1 cellular context compared by ENCODE assay signal in the genomic region with DNA sequence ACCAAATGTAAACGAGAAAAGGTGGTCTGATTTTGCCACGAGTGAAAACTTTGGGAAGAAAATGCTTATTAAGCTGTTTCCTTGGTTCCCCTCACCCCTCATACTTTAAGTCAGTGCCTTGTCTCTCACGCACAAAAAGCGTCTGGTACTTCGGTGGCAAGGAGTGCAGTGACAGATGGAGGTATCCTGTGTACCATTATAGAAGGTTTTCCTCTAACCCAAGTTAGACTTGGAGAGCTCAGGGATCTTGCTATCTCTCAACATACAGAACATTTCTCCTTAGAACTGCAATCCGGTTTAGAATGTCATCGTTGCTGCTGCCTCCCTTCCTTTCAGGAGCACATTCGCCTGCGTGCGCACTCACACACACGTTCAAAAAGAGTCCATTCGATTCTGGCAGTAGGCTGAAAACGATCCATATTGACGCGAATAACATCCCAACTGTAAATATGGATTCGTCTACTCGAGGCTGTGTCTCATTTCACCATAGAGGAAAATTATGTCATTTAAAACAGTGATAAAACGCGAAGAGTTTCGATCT.
A peak's percentile ranks its signal among the peaks of the same experiment; 100 is the strongest.
TF ChIP-seq lines count a peak whose summit lies in the region.

No MANE protein-coding gene starts in this region.

TF ChIP-seq in HepG2, 621 proteins besides CTCF, POLR2A, EP300 and RAD21 (continued from another document and continues in another):
- TF ChIP-seq, protein P1, sequence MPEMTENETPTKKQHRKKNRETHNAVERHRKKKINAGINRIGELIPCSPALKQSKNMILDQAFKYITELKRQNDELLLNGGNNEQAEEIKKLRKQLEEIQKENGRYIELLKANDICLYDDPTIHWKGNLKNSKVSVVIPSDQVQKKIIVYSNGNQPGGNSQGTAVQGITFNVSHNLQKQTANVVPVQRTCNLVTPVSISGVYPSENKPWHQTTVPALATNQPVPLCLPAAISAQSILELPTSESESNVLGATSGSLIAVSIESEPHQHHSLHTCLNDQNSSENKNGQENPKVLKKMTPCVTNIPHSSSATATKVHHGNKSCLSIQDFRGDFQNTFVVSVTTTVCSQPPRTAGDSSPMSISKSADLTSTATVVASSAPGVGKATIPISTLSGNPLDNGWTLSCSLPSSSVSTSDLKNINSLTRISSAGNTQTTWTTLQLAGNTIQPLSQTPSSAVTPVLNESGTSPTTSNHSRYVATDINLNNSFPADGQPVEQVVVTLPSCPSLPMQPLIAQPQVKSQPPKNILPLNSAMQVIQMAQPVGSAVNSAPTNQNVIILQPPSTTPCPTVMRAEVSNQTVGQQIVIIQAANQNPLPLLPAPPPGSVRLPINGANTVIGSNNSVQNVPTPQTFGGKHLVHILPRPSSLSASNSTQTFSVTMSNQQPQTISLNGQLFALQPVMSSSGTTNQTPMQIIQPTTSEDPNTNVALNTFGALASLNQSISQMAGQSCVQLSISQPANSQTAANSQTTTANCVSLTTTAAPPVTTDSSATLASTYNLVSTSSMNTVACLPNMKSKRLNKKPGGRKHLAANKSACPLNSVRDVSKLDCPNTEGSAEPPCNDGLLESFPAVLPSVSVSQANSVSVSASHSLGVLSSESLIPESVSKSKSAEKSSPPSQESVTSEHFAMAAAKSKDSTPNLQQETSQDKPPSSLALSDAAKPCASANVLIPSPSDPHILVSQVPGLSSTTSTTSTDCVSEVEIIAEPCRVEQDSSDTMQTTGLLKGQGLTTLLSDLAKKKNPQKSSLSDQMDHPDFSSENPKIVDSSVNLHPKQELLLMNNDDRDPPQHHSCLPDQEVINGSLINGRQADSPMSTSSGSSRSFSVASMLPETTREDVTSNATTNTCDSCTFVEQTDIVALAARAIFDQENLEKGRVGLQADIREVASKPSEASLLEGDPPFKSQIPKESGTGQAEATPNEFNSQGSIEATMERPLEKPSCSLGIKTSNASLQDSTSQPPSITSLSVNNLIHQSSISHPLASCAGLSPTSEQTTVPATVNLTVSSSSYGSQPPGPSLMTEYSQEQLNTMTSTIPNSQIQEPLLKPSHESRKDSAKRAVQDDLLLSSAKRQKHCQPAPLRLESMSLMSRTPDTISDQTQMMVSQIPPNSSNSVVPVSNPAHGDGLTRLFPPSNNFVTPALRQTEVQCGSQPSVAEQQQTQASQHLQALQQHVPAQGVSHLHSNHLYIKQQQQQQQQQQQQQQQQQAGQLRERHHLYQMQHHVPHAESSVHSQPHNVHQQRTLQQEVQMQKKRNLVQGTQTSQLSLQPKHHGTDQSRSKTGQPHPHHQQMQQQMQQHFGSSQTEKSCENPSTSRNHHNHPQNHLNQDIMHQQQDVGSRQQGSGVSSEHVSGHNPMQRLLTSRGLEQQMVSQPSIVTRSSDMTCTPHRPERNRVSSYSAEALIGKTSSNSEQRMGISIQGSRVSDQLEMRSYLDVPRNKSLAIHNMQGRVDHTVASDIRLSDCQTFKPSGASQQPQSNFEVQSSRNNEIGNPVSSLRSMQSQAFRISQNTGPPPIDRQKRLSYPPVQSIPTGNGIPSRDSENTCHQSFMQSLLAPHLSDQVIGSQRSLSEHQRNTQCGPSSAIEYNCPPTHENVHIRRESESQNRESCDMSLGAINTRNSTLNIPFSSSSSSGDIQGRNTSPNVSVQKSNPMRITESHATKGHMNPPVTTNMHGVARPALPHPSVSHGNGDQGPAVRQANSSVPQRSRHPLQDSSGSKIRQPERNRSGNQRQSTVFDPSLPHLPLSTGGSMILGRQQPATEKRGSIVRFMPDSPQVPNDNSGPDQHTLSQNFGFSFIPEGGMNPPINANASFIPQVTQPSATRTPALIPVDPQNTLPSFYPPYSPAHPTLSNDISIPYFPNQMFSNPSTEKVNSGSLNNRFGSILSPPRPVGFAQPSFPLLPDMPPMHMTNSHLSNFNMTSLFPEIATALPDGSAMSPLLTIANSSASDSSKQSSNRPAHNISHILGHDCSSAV (CRISPR knock-in tag; IDR thresholded peaks at IDR 0.05; ENCODE audit: borderline replicate concordance), result no peak
- TF ChIP-seq, protein P2, sequence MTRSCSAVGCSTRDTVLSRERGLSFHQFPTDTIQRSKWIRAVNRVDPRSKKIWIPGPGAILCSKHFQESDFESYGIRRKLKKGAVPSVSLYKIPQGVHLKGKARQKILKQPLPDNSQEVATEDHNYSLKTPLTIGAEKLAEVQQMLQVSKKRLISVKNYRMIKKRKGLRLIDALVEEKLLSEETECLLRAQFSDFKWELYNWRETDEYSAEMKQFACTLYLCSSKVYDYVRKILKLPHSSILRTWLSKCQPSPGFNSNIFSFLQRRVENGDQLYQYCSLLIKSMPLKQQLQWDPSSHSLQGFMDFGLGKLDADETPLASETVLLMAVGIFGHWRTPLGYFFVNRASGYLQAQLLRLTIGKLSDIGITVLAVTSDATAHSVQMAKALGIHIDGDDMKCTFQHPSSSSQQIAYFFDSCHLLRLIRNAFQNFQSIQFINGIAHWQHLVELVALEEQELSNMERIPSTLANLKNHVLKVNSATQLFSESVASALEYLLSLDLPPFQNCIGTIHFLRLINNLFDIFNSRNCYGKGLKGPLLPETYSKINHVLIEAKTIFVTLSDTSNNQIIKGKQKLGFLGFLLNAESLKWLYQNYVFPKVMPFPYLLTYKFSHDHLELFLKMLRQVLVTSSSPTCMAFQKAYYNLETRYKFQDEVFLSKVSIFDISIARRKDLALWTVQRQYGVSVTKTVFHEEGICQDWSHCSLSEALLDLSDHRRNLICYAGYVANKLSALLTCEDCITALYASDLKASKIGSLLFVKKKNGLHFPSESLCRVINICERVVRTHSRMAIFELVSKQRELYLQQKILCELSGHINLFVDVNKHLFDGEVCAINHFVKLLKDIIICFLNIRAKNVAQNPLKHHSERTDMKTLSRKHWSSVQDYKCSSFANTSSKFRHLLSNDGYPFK (CRISPR knock-in tag; IDR thresholded peaks at IDR 0.05; ENCODE audit: borderline replicate concordance), result no peak
- no peak for TF ChIP-seq ZEB1 (IDR thresholded peaks at IDR 0.05; ENCODE audit: insufficient replicate concordance, low read depth)
- TF ChIP-seq, protein P3, sequence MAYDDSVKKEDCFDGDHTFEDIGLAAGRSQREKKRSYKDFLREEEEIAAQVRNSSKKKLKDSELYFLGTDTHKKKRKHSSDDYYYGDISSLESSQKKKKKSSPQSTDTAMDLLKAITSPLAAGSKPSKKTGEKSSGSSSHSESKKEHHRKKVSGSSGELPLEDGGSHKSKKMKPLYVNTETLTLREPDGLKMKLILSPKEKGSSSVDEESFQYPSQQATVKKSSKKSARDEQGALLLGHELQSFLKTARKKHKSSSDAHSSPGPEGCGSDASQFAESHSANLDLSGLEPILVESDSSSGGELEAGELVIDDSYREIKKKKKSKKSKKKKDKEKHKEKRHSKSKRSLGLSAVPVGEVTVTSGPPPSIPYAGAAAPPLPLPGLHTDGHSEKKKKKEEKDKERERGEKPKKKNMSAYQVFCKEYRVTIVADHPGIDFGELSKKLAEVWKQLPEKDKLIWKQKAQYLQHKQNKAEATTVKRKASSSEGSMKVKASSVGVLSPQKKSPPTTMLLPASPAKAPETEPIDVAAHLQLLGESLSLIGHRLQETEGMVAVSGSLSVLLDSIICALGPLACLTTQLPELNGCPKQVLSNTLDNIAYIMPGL (CRISPR knock-in tag; IDR thresholded peaks at IDR 0.05; ENCODE audit: borderline replicate concordance in 1 of 2, low read depth in 1 of 2), result peak; percentile 3 to 12; a peak in 1 of 4 replicates
- TF ChIP-seq POLR2G (IDR thresholded peaks at IDR 0.05; ENCODE audit: low read depth, low read length), result no peak
- TF ChIP-seq, protein P4, sequence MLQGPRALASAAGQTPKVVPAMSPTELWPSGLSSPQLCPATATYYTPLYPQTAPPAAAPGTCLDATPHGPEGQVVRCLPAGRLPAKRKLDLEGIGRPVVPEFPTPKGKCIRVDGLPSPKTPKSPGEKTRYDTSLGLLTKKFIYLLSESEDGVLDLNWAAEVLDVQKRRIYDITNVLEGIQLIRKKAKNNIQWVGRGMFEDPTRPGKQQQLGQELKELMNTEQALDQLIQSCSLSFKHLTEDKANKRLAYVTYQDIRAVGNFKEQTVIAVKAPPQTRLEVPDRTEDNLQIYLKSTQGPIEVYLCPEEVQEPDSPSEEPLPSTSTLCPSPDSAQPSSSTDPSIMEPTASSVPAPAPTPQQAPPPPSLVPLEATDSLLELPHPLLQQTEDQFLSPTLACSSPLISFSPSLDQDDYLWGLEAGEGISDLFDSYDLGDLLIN (CRISPR knock-in tag; IDR thresholded peaks at IDR 0.05; ENCODE audit: borderline replicate concordance), result no peak
- 0 out of 2 replicates have a peak, but pooled peaks have one; percentile 54 for TF ChIP-seq ZZZ3 (CRISPR knock-in tag; IDR thresholded peaks at IDR 0.05; ENCODE audit: borderline replicate concordance)
- TF ChIP-seq MAFK (conservative IDR thresholded peaks at IDR 0.05 in 1 of 2, IDR thresholded peaks at IDR 0.05 in 1 of 2; ENCODE audit: low read length in 2 of 2), result peak; percentile 88 to 89
- TF ChIP-seq ZFAT (CRISPR knock-in tag; conservative IDR thresholded peaks at IDR 0.05), result no peak
- TF ChIP-seq ZNF788 (CRISPR knock-in tag; IDR thresholded peaks at IDR 0.05; ENCODE audit: borderline replicate concordance), result no peak
- no peak for TF ChIP-seq ZNF589 (CRISPR knock-in tag; conservative IDR thresholded peaks at IDR 0.05)
- peak; percentile 88 for TF ChIP-seq MAFF (IDR thresholded peaks at IDR 0.05; ENCODE audit: low read depth, low read length)
- TF ChIP-seq ZNF549 (CRISPR knock-in tag; IDR thresholded peaks at IDR 0.05), result no peak
- peak; percentile 39 for TF ChIP-seq ZNF883 (CRISPR knock-in tag; IDR thresholded peaks at IDR 0.05; ENCODE audit: not compliant biosample characterization)
- no peak for TF ChIP-seq TRIM24 (CRISPR knock-in tag; IDR thresholded peaks at IDR 0.05)
- no peak for TF ChIP-seq CBFB (CRISPR knock-in tag; IDR thresholded peaks at IDR 0.05)
- TF ChIP-seq, protein P5, sequence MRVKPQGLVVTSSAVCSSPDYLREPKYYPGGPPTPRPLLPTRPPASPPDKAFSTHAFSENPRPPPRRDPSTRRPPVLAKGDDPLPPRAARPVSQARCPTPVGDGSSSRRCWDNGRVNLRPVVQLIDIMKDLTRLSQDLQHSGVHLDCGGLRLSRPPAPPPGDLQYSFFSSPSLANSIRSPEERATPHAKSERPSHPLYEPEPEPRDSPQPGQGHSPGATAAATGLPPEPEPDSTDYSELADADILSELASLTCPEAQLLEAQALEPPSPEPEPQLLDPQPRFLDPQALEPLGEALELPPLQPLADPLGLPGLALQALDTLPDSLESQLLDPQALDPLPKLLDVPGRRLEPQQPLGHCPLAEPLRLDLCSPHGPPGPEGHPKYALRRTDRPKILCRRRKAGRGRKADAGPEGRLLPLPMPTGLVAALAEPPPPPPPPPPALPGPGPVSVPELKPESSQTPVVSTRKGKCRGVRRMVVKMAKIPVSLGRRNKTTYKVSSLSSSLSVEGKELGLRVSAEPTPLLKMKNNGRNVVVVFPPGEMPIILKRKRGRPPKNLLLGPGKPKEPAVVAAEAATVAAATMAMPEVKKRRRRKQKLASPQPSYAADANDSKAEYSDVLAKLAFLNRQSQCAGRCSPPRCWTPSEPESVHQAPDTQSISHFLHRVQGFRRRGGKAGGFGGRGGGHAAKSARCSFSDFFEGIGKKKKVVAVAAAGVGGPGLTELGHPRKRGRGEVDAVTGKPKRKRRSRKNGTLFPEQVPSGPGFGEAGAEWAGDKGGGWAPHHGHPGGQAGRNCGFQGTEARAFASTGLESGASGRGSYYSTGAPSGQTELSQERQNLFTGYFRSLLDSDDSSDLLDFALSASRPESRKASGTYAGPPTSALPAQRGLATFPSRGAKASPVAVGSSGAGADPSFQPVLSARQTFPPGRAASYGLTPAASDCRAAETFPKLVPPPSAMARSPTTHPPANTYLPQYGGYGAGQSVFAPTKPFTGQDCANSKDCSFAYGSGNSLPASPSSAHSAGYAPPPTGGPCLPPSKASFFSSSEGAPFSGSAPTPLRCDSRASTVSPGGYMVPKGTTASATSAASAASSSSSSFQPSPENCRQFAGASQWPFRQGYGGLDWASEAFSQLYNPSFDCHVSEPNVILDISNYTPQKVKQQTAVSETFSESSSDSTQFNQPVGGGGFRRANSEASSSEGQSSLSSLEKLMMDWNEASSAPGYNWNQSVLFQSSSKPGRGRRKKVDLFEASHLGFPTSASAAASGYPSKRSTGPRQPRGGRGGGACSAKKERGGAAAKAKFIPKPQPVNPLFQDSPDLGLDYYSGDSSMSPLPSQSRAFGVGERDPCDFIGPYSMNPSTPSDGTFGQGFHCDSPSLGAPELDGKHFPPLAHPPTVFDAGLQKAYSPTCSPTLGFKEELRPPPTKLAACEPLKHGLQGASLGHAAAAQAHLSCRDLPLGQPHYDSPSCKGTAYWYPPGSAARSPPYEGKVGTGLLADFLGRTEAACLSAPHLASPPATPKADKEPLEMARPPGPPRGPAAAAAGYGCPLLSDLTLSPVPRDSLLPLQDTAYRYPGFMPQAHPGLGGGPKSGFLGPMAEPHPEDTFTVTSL (CRISPR knock-in tag; IDR thresholded peaks at IDR 0.05; ENCODE audit: borderline replicate concordance), result 0 out of 2 replicates have a peak, but pooled peaks have one; percentile 12
- TF ChIP-seq ZSCAN12 (CRISPR knock-in tag; IDR thresholded peaks at IDR 0.05), result no peak
- no peak for TF ChIP-seq FOXP1 (IDR thresholded peaks at IDR 0.05)
- TF ChIP-seq FOXP1 (CRISPR knock-in tag; IDR thresholded peaks at IDR 0.05), result no peak
- TF ChIP-seq MLLT10 (CRISPR knock-in tag; IDR thresholded peaks at IDR 0.05), result no peak
- no peak for TF ChIP-seq ZNF780A (CRISPR knock-in tag; IDR thresholded peaks at IDR 0.05)
- TF ChIP-seq SP5 (CRISPR knock-in tag; IDR thresholded peaks at IDR 0.05; ENCODE audit: borderline replicate concordance, low read depth), result no peak
- no peak for TF ChIP-seq ZNF773 (CRISPR knock-in tag; IDR thresholded peaks at IDR 0.05; ENCODE audit: borderline replicate concordance)
- no peak for TF ChIP-seq HNRNPL (IDR thresholded peaks at IDR 0.05; ENCODE audit: low read depth, low read length)
- no peak for TF ChIP-seq IKZF4 (CRISPR knock-in tag; IDR thresholded peaks at IDR 0.05; ENCODE audit: borderline replicate concordance, low read depth, not compliant biosample characterization)
- TF ChIP-seq, protein P6, sequence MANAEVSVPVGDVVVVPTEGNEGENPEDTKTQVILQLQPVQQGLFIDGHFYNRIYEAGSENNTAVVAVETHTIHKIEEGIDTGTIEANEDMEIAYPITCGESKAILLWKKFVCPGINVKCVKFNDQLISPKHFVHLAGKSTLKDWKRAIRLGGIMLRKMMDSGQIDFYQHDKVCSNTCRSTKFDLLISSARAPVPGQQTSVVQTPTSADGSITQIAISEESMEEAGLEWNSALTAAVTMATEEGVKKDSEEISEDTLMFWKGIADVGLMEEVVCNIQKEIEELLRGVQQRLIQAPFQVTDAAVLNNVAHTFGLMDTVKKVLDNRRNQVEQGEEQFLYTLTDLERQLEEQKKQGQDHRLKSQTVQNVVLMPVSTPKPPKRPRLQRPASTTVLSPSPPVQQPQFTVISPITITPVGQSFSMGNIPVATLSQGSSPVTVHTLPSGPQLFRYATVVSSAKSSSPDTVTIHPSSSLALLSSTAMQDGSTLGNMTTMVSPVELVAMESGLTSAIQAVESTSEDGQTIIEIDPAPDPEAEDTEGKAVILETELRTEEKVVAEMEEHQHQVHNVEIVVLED (CRISPR knock-in tag; IDR thresholded peaks at IDR 0.05; ENCODE audit: borderline replicate concordance), result peak; percentile 29; the same call in 1 of the 2 replicates
- no peak for TF ChIP-seq SP2 (CRISPR knock-in tag; IDR thresholded peaks at IDR 0.05)
- no peak for TF ChIP-seq HNRNPUL1 (IDR thresholded peaks at IDR 0.05; ENCODE audit: low read depth, low read length)
- TF ChIP-seq NR2F1 (CRISPR knock-in tag; IDR thresholded peaks at IDR 0.05), result no peak
- TF ChIP-seq PCBP1 (IDR thresholded peaks at IDR 0.05; ENCODE audit: borderline replicate concordance, low read depth, low read length), result no peak
- no peak for TF ChIP-seq ZNF615 (CRISPR knock-in tag; IDR thresholded peaks at IDR 0.05; ENCODE audit: borderline replicate concordance)
- 0 out of 2 replicates have a peak, but pooled peaks have one; percentile 81 for TF ChIP-seq CBX2 (IDR thresholded peaks at IDR 0.05; ENCODE audit: low read depth, low read length)
- no peak for TF ChIP-seq CBX2 (CRISPR knock-in tag; IDR thresholded peaks at IDR 0.05; ENCODE audit: low read depth)
